1 cellular context compared by ENCODE assay signal in genomic region chr10:89168354-89168753, GRCh38. TPM values are rescaled to one million over a fixed set of nuclear protein-coding genes. Genes with fewer than 3 reads are reported as not detected.
"Had no signal": no experiment of that assay in that cellular context is flagged by ENCODE, and none has a peak within 500 bp of the region (broad histone marks: within the 10 kb centered on the region; RNA-seq: fewer than 3 reads in every experiment).

No MANE protein-coding gene starts in this region.

RNA-seq across cellular contexts. Expression of gene CH25H, which starts 38.8 kb away (rescaled TPM):
- total RNA-seq: H7 had no signal
